In the genomic region with DNA sequence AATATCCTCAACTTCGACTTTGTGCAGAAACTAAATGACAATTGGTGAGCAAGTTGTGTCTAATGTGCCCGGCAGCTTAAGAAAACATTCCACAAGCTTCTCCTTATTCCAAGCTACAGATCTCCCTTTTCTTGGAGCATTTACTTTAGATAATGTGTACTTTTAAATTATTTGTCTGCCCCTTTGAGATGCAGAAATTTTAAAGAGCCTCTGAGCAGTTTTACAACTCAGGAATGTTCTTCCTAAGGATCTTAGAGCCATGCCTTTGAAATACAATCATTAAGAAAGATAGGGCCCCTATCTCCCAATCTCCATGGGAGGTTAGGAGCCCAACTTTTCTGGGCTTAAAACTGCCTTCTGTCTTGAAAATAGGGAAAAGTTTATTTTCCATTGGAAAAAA, we compare ENCODE assay signal across 24 cellular contexts.
"Had no signal": no experiment of that assay in that cellular context is flagged by ENCODE, and none has a peak within 500 bp of the region (broad histone marks: within the 10 kb centered on the region; RNA-seq: fewer than 3 reads in every experiment).

No MANE protein-coding gene starts in this region.

- H3K27ac ChIP-seq: left ventricle myocardium inferior, ovary, right atrium auricular region, right lobe of liver, stomach, testis, thyroid gland, transverse colon, upper lobe of left lung, vagina had no signal

- H3K4me3 Mint-ChIP-seq: memory B cell; mesothelial cell of epicardium; naive B cell; natural killer cell; nephron progenitor cell; stimulated activated naive B cell treated with anti-CD40 and anti-IgM and Interleukin-4, amounts not matched to agents 10 μg/mL and 1 μg/mL and 100 μg/mL, for 72 hours had no signal

- H3K4me1 ChIP-seq: left ventricle myocardium inferior, right atrium auricular region, right lobe of liver, stomach, testis, thyroid gland, transverse colon, upper lobe of left lung, vagina had no signal

- H3K36me3 ChIP-seq: left ventricle myocardium inferior, ovary, right atrium auricular region, right lobe of liver, stomach, thyroid gland, transverse colon, upper lobe of left lung, vagina had no signal

- H3K4me3 ChIP-seq: left ventricle myocardium inferior, ovary, right atrium auricular region, right lobe of liver, stomach, testis, thyroid gland, transverse colon, upper lobe of left lung, vagina had no signal

- H3K9me3 Mint-ChIP-seq: nephron progenitor cell had no signal

- H3K4me1 Mint-ChIP-seq: memory B cell; naive B cell; natural killer cell; stimulated activated naive B cell treated with anti-CD40 and anti-IgM and Interleukin-4, amounts not matched to agents 10 μg/mL and 1 μg/mL and 100 μg/mL, for 72 hours had no signal

- H3K9me3 ChIP-seq: left ventricle myocardium inferior, ovary, right atrium auricular region, right lobe of liver, stomach, testis, thyroid gland, transverse colon, upper lobe of left lung, vagina had no signal

- H3K36me3 Mint-ChIP-seq: memory B cell; mesothelial cell of epicardium; naive B cell; natural killer cell; stimulated activated naive B cell treated with anti-CD40 and anti-IgM and Interleukin-4, amounts not matched to agents 10 μg/mL and 1 μg/mL and 100 μg/mL, for 72 hours had no signal

- H3K27me3 Mint-ChIP-seq: memory B cell; naive B cell; progenitor cell of endocrine pancreas; stimulated activated naive B cell treated with anti-CD40 and anti-IgM and Interleukin-4, amounts not matched to agents 10 μg/mL and 1 μg/mL and 100 μg/mL, for 72 hours had no signal

- ATAC-seq: natural killer cell; right lobe of liver; stimulated activated naive B cell treated with anti-CD40 and anti-IgM and Interleukin-4, amounts not matched to agents 10 μg/mL and 1 μg/mL and 100 μg/mL, for 72 hours; stimulated activated naive CD8-positive, alpha-beta T cell treated with anti-CD3 and anti-CD28 coated beads, Interleukin-15, Interleukin-2, amounts not matched to agents 100 U/mL and 50 U/mL, for 24 hours had no signal

- DNase-seq: hypothalamus; islet precursor cell; left ventricle myocardium inferior; naive B cell; natural killer cell; nephron progenitor cell; ovary; right lobe of liver; stimulated activated CD4-positive, alpha-beta T cell treated with anti-CD3 and anti-CD28 coated beads, Interleukin-12 subunit alpha, Interleukin-12 subunit beta, amount 100 ng/mL, for 4 hours; stimulated activated CD4-positive, alpha-beta T cell treated with anti-CD3 and anti-CD28 coated beads, Interleukin-15, amount 100 ng/mL, for 24 hours; stimulated activated CD4-positive, alpha-beta T cell treated with anti-CD3 and anti-CD28 coated beads, Interleukin-2, amount 100 ng/mL, for 24 hours; stimulated activated CD4-positive, alpha-beta T cell treated with anti-CD3 and anti-CD28 coated beads, Interleukin-4, amount 100 ng/mL, for 1 hour; stimulated activated naive B cell treated with anti-CD40 and anti-IgM and Interleukin-4, amounts not matched to agents 10 μg/mL and 1 μg/mL and 100 μg/mL, for 72 hours; stimulated activated naive CD8-positive, alpha-beta T cell treated with anti-CD3 and anti-CD28 coated beads, Interleukin-15, Interleukin-2, amounts not matched to agents 100 U/mL and 50 U/mL, for 24 hours; stomach; testis; thyroid gland; transverse colon; upper lobe of left lung had no signal

- H3K27ac Mint-ChIP-seq: memory B cell; mesothelial cell of epicardium; naive B cell; natural killer cell; nephron progenitor cell; progenitor cell of endocrine pancreas; stimulated activated naive B cell treated with anti-CD40 and anti-IgM and Interleukin-4, amounts not matched to agents 10 μg/mL and 1 μg/mL and 100 μg/mL, for 72 hours had no signal

- H3K27me3 ChIP-seq: ovary, right atrium auricular region, right lobe of liver, stomach, testis, thyroid gland, transverse colon, upper lobe of left lung, vagina had no signal
